Comparison of ENCODE assay signal across 16 cellular contexts in genomic region chr3:128597900-128598299, GRCh38. TPM values are rescaled to one million over a fixed set of nuclear protein-coding genes. Genes with fewer than 3 reads are reported as not detected.
DNase-seq lines count a peak whose midpoint lies in the region; ATAC-seq lines count a peak whose summit lies in the region.
"Had no signal": no experiment of that assay in that cellular context is flagged by ENCODE, and none has a peak within 500 bp of the region (broad histone marks: within the 10 kb centered on the region; RNA-seq: fewer than 3 reads in every experiment).

No MANE protein-coding gene starts in this region.

- no peaks in the 10 kb centered on the region for H3K9me3 ChIP-seq in SK-N-MC (ENCODE audit: low read depth, low read length)
- H3K9me3 ChIP-seq: BLaER1 treated with 17β-estradiol and CSF1 and Interleukin-3, amounts not matched to agents 10 nM and 100 nM had no signal

- peak overlapping the region; percentile 43; the same call in 1 of the 2 replicates for H3K27ac ChIP-seq in SK-N-MC

- H3K36me3 Mint-ChIP-seq in stimulated activated effector memory CD8-positive, alpha-beta T cell treated with anti-CD3 and anti-CD28 coated beads, Interleukin-12 subunit alpha, Interleukin-12 subunit beta, amount 100 ng/mL, for 72 hours: no peaks in the 10 kb centered on the region

- H3K36me3 ChIP-seq in SK-N-MC (ENCODE audit: insufficient read depth, low read length): no peaks in the 10 kb centered on the region
- H3K36me3 ChIP-seq: BLaER1 treated with 17β-estradiol and CSF1 and Interleukin-3, amounts not matched to agents 10 nM and 100 nM had no signal

- ATAC-seq in stimulated activated effector memory CD8-positive, alpha-beta T cell treated with anti-CD3 and anti-CD28 coated beads, Interleukin-12 subunit alpha, Interleukin-12 subunit beta, amount 100 ng/mL, for 72 hours: no peak
- no peak for ATAC-seq in HG02571 (IDR thresholded peaks at IDR 0.05; ENCODE audit: unreplicated experiment)
- ATAC-seq in esophagus mucosa: no peak
- no peak for ATAC-seq in GM21423 (IDR thresholded peaks at IDR 0.05; ENCODE audit: unreplicated experiment)

- H3K4me3 Mint-ChIP-seq in stimulated activated effector memory CD8-positive, alpha-beta T cell treated with anti-CD3 and anti-CD28 coated beads, Interleukin-12 subunit alpha, Interleukin-12 subunit beta, amount 100 ng/mL, for 72 hours: no peak overlapping the region

- H3K9me3 Mint-ChIP-seq in stimulated activated effector memory CD8-positive, alpha-beta T cell treated with anti-CD3 and anti-CD28 coated beads, Interleukin-12 subunit alpha, Interleukin-12 subunit beta, amount 100 ng/mL, for 72 hours: no peaks in the 10 kb centered on the region

- DNase-seq in ELR (ENCODE audit: low read depth) (peak; percentile 42), SK-N-MC (ENCODE audit: low read depth, low spot score) (no peak), fibroblast of gingiva (ENCODE audit: low read depth) (peak; percentile 18), RPMI8226 (no peak)
- no peak for DNase-seq in stimulated activated effector memory CD8-positive, alpha-beta T cell treated with anti-CD3 and anti-CD28 coated beads, Interleukin-12 subunit alpha, Interleukin-12 subunit beta, amount 100 ng/mL, for 72 hours (ENCODE audit: low spot score in 2 of 2)
- DNase-seq: DMS153, Kasumi-1, NCI-H1930, NCI-H2171, NCI-H446 treated with DMSO at 0.1 percent for 48 hours, NCI-H748 treated with DMSO at 0.1 percent for 48 hours, SIG-M5 had no signal

- no peak overlapping the region for H3K9ac ChIP-seq in SK-N-MC (ENCODE audit: insufficient read length)

- H3K27ac Mint-ChIP-seq in stimulated activated effector memory CD8-positive, alpha-beta T cell treated with anti-CD3 and anti-CD28 coated beads, Interleukin-12 subunit alpha, Interleukin-12 subunit beta, amount 100 ng/mL, for 72 hours: peak overlapping the region; percentile 66

- peaks cover 9% of the 10 kb centered on the region for H3K4me1 Mint-ChIP-seq in stimulated activated effector memory CD8-positive, alpha-beta T cell treated with anti-CD3 and anti-CD28 coated beads, Interleukin-12 subunit alpha, Interleukin-12 subunit beta, amount 100 ng/mL, for 72 hours

- no peak overlapping the region for H3K4me3 ChIP-seq in SK-N-MC
- H3K4me3 ChIP-seq: BLaER1 treated with 17β-estradiol and CSF1 and Interleukin-3, amounts not matched to agents 10 nM and 100 nM had no signal

RNA-seq across cellular contexts. Expression of gene RPN1, which starts 52.7 kb away (rescaled TPM):
- total RNA-seq in esophagus mucosa: 108 TPM

Comparison
In these comparisons a context has a peak if more than half of its experiments do, and no peak if none do; other contexts are left out.
1. DNase-seq: peak in ELR (single experiment) and fibroblast of gingiva (single experiment); none in SK-N-MC (single experiment), stimulated activated effector memory CD8-positive, alpha-beta T cell treated with anti-CD3 and anti-CD28 coated beads, Interleukin-12 subunit alpha, Interleukin-12 subunit beta, amount 100 ng/mL, for 72 hours (0 of 2) and RPMI8226 (single experiment).